In genomic region chr20:6976535-6976934, GRCh38 we compare ENCODE assay signal across 21 cellular contexts.
DNase-seq lines count a peak whose midpoint lies in the region; ATAC-seq and TF ChIP-seq lines count a peak whose summit lies in the region.
"Had no signal": no experiment of that assay in that cellular context is flagged by ENCODE, and none has a peak within 500 bp of the region (broad histone marks: within the 10 kb centered on the region; RNA-seq: fewer than 3 reads in every experiment).

No MANE protein-coding gene starts in this region.

- no peak overlapping the region for H3K4me3 Mint-ChIP-seq in mesothelial cell of epicardium
- H3K4me3 Mint-ChIP-seq: stimulated activated effector memory CD8-positive, alpha-beta T cell treated with anti-CD3 and anti-CD28 coated beads, Interleukin-12 subunit alpha, Interleukin-12 subunit beta, amount 100 ng/mL, for 72 hours had no signal

- no peak overlapping the region for H3K4ac ChIP-seq in mesendoderm (ENCODE audit: low read depth, low read length)

- no peak overlapping the region for H2BK15ac ChIP-seq in mesendoderm (replicated peaks; ENCODE audit: low read depth)

- dilution Hi-C loops in mammary epithelial cell (cut with HindIII; ENCODE audit: low sequenced_read_pairs) = no loop called here

- H3K56ac ChIP-seq in mesendoderm (ENCODE audit: low read length) = no peak overlapping the region

- no peak overlapping the region for H3K23ac ChIP-seq in mesendoderm (ENCODE audit: low read length)

- DNase-seq in KBM-7 = peak; percentile 40
- DNase-seq in NOMO-1 treated with dmso at 0.1 percent for 144 hours (lab: John Stamatoyannopoulos, UW; ENCODE audit: unreplicated experiment) = peak; percentile 26
- DNase-seq in mammary epithelial cell = peak; percentile 27
- DNase-seq in mesendoderm = peak; percentile 25
- DNase-seq in mesothelial cell of epicardium (ENCODE audit: low spot score in 2 of 2, unreplicated experiment in 2 of 2) = no peak
- DNase-seq in globus pallidus (ENCODE audit: low spot score) = no peak
- no peak for DNase-seq in left cardiac atrium
- DNase-seq in amniotic stem cell (lab: John Stamatoyannopoulos, UW) = no peak
- DNase-seq: activated gamma-delta T cell treated with Interleukin-2 at 50 U/mL for 16 hours, amygdala, BE2C, cerebellar nuclear complex, DMS 273 treated with DMSO at 0.1 percent for 48 hours, NCI-H1048, NCI-H2081 treated with DMSO at 0.1 percent for 48 hours, nucleus accumbens had no signal

- H3K27ac ChIP-seq in mammary epithelial cell (ENCODE audit: insufficient read depth, low read depth, low read length) (no peak overlapping the region), mesendoderm (ENCODE audit: low read depth, low read length) (no peak overlapping the region)
- H3K27ac ChIP-seq: right atrium auricular region, tibial nerve had no signal

- in situ Hi-C loops in KBM-7 (cut with MboI; ENCODE audit: low pct_unique_long_range_greater_than_20kb, low sequenced_read_pairs) (no loop called here), mammary epithelial cell (cut with MboI; ENCODE audit: low sequenced_read_pairs in 2 of 2) (no loop called here)

- H3K4me2 ChIP-seq in mammary epithelial cell (ENCODE audit: insufficient read depth, low read depth, low read length) (no peak overlapping the region), mesendoderm (ENCODE audit: low read length) (no peak overlapping the region)

- peak overlapping the region; percentile 4 for H2AFZ ChIP-seq in mammary epithelial cell (ENCODE audit: low read depth, low read length)

- H3K36me3 Mint-ChIP-seq in mesothelial cell of epicardium = no peaks in the 10 kb centered on the region
- H3K36me3 Mint-ChIP-seq: stimulated activated effector memory CD8-positive, alpha-beta T cell treated with anti-CD3 and anti-CD28 coated beads, Interleukin-12 subunit alpha, Interleukin-12 subunit beta, amount 100 ng/mL, for 72 hours had no signal

- no peak for TF ChIP-seq CTCF in mammary epithelial cell (conservative IDR thresholded peaks at IDR 0.05 in 1 of 2, IDR thresholded peaks at IDR 0.05 in 1 of 2; ENCODE audit: extremely low read depth in 1 of 2, insufficient read depth in 1 of 2, low read depth in 1 of 2, low read length in 2 of 2)
- no peak for TF ChIP-seq CTCF in mesothelial cell of epicardium (IDR thresholded peaks at IDR 0.05; ENCODE audit: unreplicated experiment)

- H3K79me1 ChIP-seq in mesendoderm (ENCODE audit: low read length) = no peaks in the 10 kb centered on the region

- no peaks in the 10 kb centered on the region for H3K27me3 Mint-ChIP-seq in mesothelial cell of epicardium (ENCODE audit: low read depth)

- no TSS peak for BruUV-seq in mammary epithelial cell (replicated peaks; lab: Mats Ljungman, UMichigan)

- no peaks in the 10 kb centered on the region for H3K4me1 Mint-ChIP-seq in mesothelial cell of epicardium
- H3K4me1 Mint-ChIP-seq: stimulated activated effector memory CD8-positive, alpha-beta T cell treated with anti-CD3 and anti-CD28 coated beads, Interleukin-12 subunit alpha, Interleukin-12 subunit beta, amount 100 ng/mL, for 72 hours had no signal

- H3K18ac ChIP-seq in mesendoderm (ENCODE audit: low read length) = no peak overlapping the region

- no peaks in the 10 kb centered on the region for H3K27me3 ChIP-seq in mammary epithelial cell (ENCODE audit: insufficient read depth, low read length)
- no peaks in the 10 kb centered on the region for H3K27me3 ChIP-seq in mesendoderm (ENCODE audit: insufficient read depth, low read length, poor library complexity)
- H3K27me3 ChIP-seq: BE2C, right atrium auricular region, tibial nerve had no signal

- no peaks in the 10 kb centered on the region for H4K20me1 ChIP-seq in mammary epithelial cell (ENCODE audit: insufficient read depth, low read length)

- no peaks in the 10 kb centered on the region for H3K79me2 ChIP-seq in mammary epithelial cell (ENCODE audit: insufficient read depth, low read length)
- H3K79me2 ChIP-seq in mesendoderm (ENCODE audit: control insufficient read depth, insufficient read depth, low read length) = no peaks in the 10 kb centered on the region

- peaks cover 3% of the 10 kb centered on the region for H3K4me1 ChIP-seq in mammary epithelial cell (ENCODE audit: insufficient read depth, low read length)
- H3K4me1 ChIP-seq in mesendoderm (ENCODE audit: control insufficient read depth, low read depth, low read length) = no peaks in the 10 kb centered on the region
- H3K4me1 ChIP-seq: BE2C, right atrium auricular region, tibial nerve had no signal

- H3K36me3 ChIP-seq in mammary epithelial cell (ENCODE audit: insufficient read depth, low read length) (no peaks in the 10 kb centered on the region), mesendoderm (ENCODE audit: control insufficient read depth, insufficient read depth, low read length) (no peaks in the 10 kb centered on the region)
- H3K36me3 ChIP-seq: BE2C, right atrium auricular region, tibial nerve had no signal

- H4K5ac ChIP-seq in mesendoderm (ENCODE audit: low read length) = no peak overlapping the region

- H2BK120ac ChIP-seq in mesendoderm (ENCODE audit: low read depth, low read length) = no peak overlapping the region

- H3K4me3 ChIP-seq in mammary epithelial cell (replicated peaks in 1 of 3; ENCODE audit: insufficient read depth in 1 of 3, low read depth in 2 of 3, low read length in 3 of 3) (no peak overlapping the region), mesendoderm (ENCODE audit: low read length) (no peak overlapping the region)
- H3K4me3 ChIP-seq: right atrium auricular region, tibial nerve had no signal

- CTCF ChIA-PET in mammary epithelial cell (lab: Charles Lee; ENCODE audit: low non-redundant PET) = interaction anchor here (0.6 kb wide), 1 partner anchor 27 kb away, joined by 4 read pairs; no protein-coding TSS in a partner anchor

- no peak overlapping the region for H2AK5ac ChIP-seq in mesendoderm (ENCODE audit: low read length)

- H4K8ac ChIP-seq in mesendoderm (ENCODE audit: low read depth, low read length) = no peak overlapping the region

- peaks cover 12% of the 10 kb centered on the region for H3K9me3 Mint-ChIP-seq in mesothelial cell of epicardium

- no peak overlapping the region for H2BK5ac ChIP-seq in mesendoderm (ENCODE audit: low read length)

- H3K9me3 ChIP-seq in mammary epithelial cell (replicated peaks; ENCODE audit: insufficient read depth, low read length) = no peaks in the 10 kb centered on the region
- H3K9me3 ChIP-seq: BE2C, right atrium auricular region had no signal

- H3K9ac ChIP-seq in mammary epithelial cell (ENCODE audit: insufficient read depth, low read length) (no peak overlapping the region), mesendoderm (ENCODE audit: low read length) (no peak overlapping the region)

- no peak for ATAC-seq in left cardiac atrium
- ATAC-seq: HepG2; Panc1; stimulated activated effector memory CD8-positive, alpha-beta T cell treated with anti-CD3 and anti-CD28 coated beads, Interleukin-12 subunit alpha, Interleukin-12 subunit beta, amount 100 ng/mL, for 72 hours had no signal

- intact Hi-C loops in mammary epithelial cell (cut with micrococcal nuclease) (no loop called here), left cardiac atrium (cut with DNase I) (no loop called here)

- no peak overlapping the region for H3K27ac Mint-ChIP-seq in mesothelial cell of epicardium
- H3K27ac Mint-ChIP-seq: stimulated activated effector memory CD8-positive, alpha-beta T cell treated with anti-CD3 and anti-CD28 coated beads, Interleukin-12 subunit alpha, Interleukin-12 subunit beta, amount 100 ng/mL, for 72 hours had no signal

Comparison
In these comparisons a context has a peak if more than half of its experiments do, and no peak if none do; other contexts are left out.
1. DNase-seq: peak in KBM-7 (single experiment), NOMO-1 treated with dmso at 0.1 percent for 144 hours (single experiment), mammary epithelial cell (single experiment) and mesendoderm (single experiment); none in mesothelial cell of epicardium (0 of 2), globus pallidus (single experiment), left cardiac atrium (single experiment) and amniotic stem cell (single experiment).